In genomic region chr22:45318168-45318557, GRCh38 we compare ENCODE assay signal across 8 cellular contexts. TPM values are rescaled to one million over a fixed set of nuclear protein-coding genes. Genes with fewer than 3 reads are reported as not detected.
DNase-seq lines count a peak whose midpoint lies in the region; ATAC-seq and TF ChIP-seq lines count a peak whose summit lies in the region.

No MANE protein-coding gene starts in this region.

- H3K27me3 ChIP-seq in prostate gland (replicated peaks; ENCODE audit: insufficient read depth): no peaks in the 10 kb centered on the region
- H3K27me3 ChIP-seq in transverse colon: no peaks in the 10 kb centered on the region

- in situ Hi-C loops in transverse colon (cut with MboI; ENCODE audit: low pct_ligation_motif_present in 1 of 4, low pct_unique_long_range_greater_than_20kb in 1 of 4, low sequenced_read_pairs in 3 of 4): no loop called here

- TF ChIP-seq EP300 in transverse colon (IDR thresholded peaks at IDR 0.05; ENCODE audit: low read depth): no peak

- DNase-seq in GM12865 (ENCODE audit: low read depth) (peak; percentile 87), RWPE1 (ENCODE audit: low spot score) (peak; percentile 42), glomerular visceral epithelial cell (ENCODE audit: extremely low spot score) (peak; percentile 67), prostate gland (ENCODE audit: low spot score) (no peak), transverse colon (peak; percentile 84), KG1 (lab: John Stamatoyannopoulos, UW) (no peak)

- peaks cover 92% of the 10 kb centered on the region for H3K4me1 Mint-ChIP-seq in activated naive CD4-positive, alpha-beta T cell treated with anti-CD3 and anti-CD28 coated beads, Interleukin-2, amount 50 U/mL, for 24 hours

- H3K27me3 Mint-ChIP-seq in activated naive CD4-positive, alpha-beta T cell treated with anti-CD3 and anti-CD28 coated beads, Interleukin-2, amount 50 U/mL, for 24 hours: no peaks in the 10 kb centered on the region

- TF ChIP-seq POLR2A in prostate gland (IDR thresholded peaks at IDR 0.05): no peak
- no peak for TF ChIP-seq POLR2A in transverse colon (IDR thresholded peaks at IDR 0.05)

- peak; percentile 47 for ATAC-seq in HG03469 (IDR thresholded peaks at IDR 0.05; ENCODE audit: unreplicated experiment)

- H3K4me3 Mint-ChIP-seq in activated naive CD4-positive, alpha-beta T cell treated with anti-CD3 and anti-CD28 coated beads, Interleukin-2, amount 50 U/mL, for 24 hours: peak overlapping the region; percentile 88

- CTCF ChIA-PET in RWPE1 (lab: Yijun Ruan, JAX): no interaction called here

- H3K36me3 ChIP-seq in prostate gland (peaks cover 0 to 1% of the 10 kb centered on the region in 2 donors), transverse colon (peaks cover 0 to 9% (median under 1%) of the 10 kb centered on the region in 4 donors)

- no peaks in the 10 kb centered on the region for H3K9me3 Mint-ChIP-seq in activated naive CD4-positive, alpha-beta T cell treated with anti-CD3 and anti-CD28 coated beads, Interleukin-2, amount 50 U/mL, for 24 hours

- H3K4me1 ChIP-seq in prostate gland (replicated peaks) (peaks cover 30% of the 10 kb centered on the region), transverse colon (peaks cover 8 to 43% (median 28%) of the 10 kb centered on the region in 4 donors)

- WGBS in prostate gland: 8% methylated on average over 8 of the region's 8 CpGs
- WGBS in transverse colon (ENCODE audit: low coverage in 1 of 2), 2 donors: 5 to 22% methylated on average over 8 of the region's 8 CpGs

- H3K27ac ChIP-seq in RWPE1 (peak overlapping the region; percentile 64; the same call in 1 of the 2 replicates), prostate gland (peak overlapping the region; percentile 87 to 91), transverse colon (peak overlapping the region; percentile 76 to 87 (median 84))

- H3K27ac Mint-ChIP-seq in activated naive CD4-positive, alpha-beta T cell treated with anti-CD3 and anti-CD28 coated beads, Interleukin-2, amount 50 U/mL, for 24 hours: peak overlapping the region; percentile 97

- POLR2A ChIA-PET in RWPE1 (lab: Yijun Ruan, JAX; ENCODE audit: low non-redundant PET): no interaction called here

- H3K36me3 Mint-ChIP-seq in activated naive CD4-positive, alpha-beta T cell treated with anti-CD3 and anti-CD28 coated beads, Interleukin-2, amount 50 U/mL, for 24 hours: peaks cover 3% of the 10 kb centered on the region

- no peak for TF ChIP-seq CTCF in GM12865 (IDR thresholded peaks at IDR 0.05; ENCODE audit: insufficient read depth, low read depth, low read length, missing control alignments)
- no peak for TF ChIP-seq CTCF in RWPE1 (conservative IDR thresholded peaks at IDR 0.05; ENCODE audit: low read depth)
- TF ChIP-seq CTCF in prostate gland (IDR thresholded peaks at IDR 0.05): no peak
- TF ChIP-seq CTCF in transverse colon (IDR thresholded peaks at IDR 0.05): no peak

- intact Hi-C loops in prostate gland (cut with DNase I): loop anchor here (5.0 kb wide), 1 partner anchor 234 kb away; no protein-coding TSS in a partner anchor
- intact Hi-C loops in transverse colon (cut with DNase I; ENCODE audit: low total_unique reads): loop anchor here (10.0 kb wide), 2 partner anchors 237 to 937 kb away; partner anchors contain the start of gene CDPF1

- no peaks in the 10 kb centered on the region for H3K9me3 ChIP-seq in prostate gland
- H3K9me3 ChIP-seq in transverse colon: no peaks in the 10 kb centered on the region

- H3K4me3 ChIP-seq in GM12865 (ENCODE audit: low read depth, low read length) (peak overlapping the region; percentile 47), prostate gland (no peak overlapping the region), transverse colon (no peak overlapping the region)

RNA-seq across cellular contexts. Expression of gene FAM118A, which starts 8.4 kb away (rescaled TPM):
- 100 to 1,000 TPM in 1 of 2 donors, 10 to 100 TPM in 1; 60.8 to 215 TPM for total RNA-seq in prostate gland
- 100 to 1,000 TPM in 2 of 4 donors, 10 to 100 TPM in 2; 46.0 to 424 (median 210) TPM for total RNA-seq in transverse colon

RNA-seq across cellular contexts. Expression of gene UPK3A, which starts 33.4 kb away (rescaled TPM):
- 100 to 1,000 TPM in 1 of 2 donors, 10 to 100 TPM in 1; 12.6 to 103 TPM for total RNA-seq in prostate gland
- under 1 TPM in 1 of 4 donors, not detected in 3; 0.79 TPM for total RNA-seq in transverse colon

Comparison
In these comparisons a context has a peak if more than half of its experiments do, and no peak if none do; other contexts are left out.
1. DNase-seq: peak in GM12865 (single experiment), RWPE1 (single experiment), glomerular visceral epithelial cell (single experiment) and transverse colon (single experiment); none in prostate gland (single experiment) and KG1 (single experiment).
2. RNA of gene UPK3A, which starts 33.4 kb away (total RNA-seq): 12.6 to 103 TPM in prostate gland; 0.79 TPM in transverse colon; every median in the first group is over 4 times any median in the second.
3. Peak in every context shown above with its lines, with median percentiles within 50 percentile points of each other: H3K27ac ChIP-seq.